1 cellular context compared by ENCODE assay signal in genomic region chr17:13106171-13106570, GRCh38.
TF ChIP-seq lines count a peak whose summit lies in the region.

No MANE protein-coding gene starts in this region.

TF ChIP-seq in GM23338, 12 proteins besides CTCF, POLR2A, EP300 and RAD21 (continued from another document):
- TF ChIP-seq REST (IDR thresholded peaks at IDR 0.05; ENCODE audit: unreplicated experiment) (no peak), EZH2 (IDR thresholded peaks at IDR 0.05; ENCODE audit: low read depth, unreplicated experiment) (no peak)
